9 cellular contexts compared by ENCODE assay signal in genomic region chr11:64996327-64996709, GRCh38. TPM values are rescaled to one million over a fixed set of nuclear protein-coding genes. Genes with fewer than 3 reads are reported as not detected.
A peak's percentile ranks its signal among the peaks of the same experiment; 100 is the strongest.
DNase-seq lines count a peak whose midpoint lies in the region; ATAC-seq and TF ChIP-seq lines count a peak whose summit lies in the region.
"Had no signal": no experiment of that assay in that cellular context is flagged by ENCODE, and none has a peak within 500 bp of the region (broad histone marks: within the 10 kb centered on the region; RNA-seq: fewer than 3 reads in every experiment).

No MANE protein-coding gene starts in this region.

- H3K79me1 ChIP-seq in mesenchymal stem cell (replicated peaks; ENCODE audit: low read length, poor library complexity, severe bottlenecking): no peaks in the 10 kb centered on the region

- no peak overlapping the region for H3K27ac ChIP-seq in mesenchymal stem cell (ENCODE audit: low read length, poor library complexity, severe bottlenecking)

- H3K18ac ChIP-seq in mesenchymal stem cell (ENCODE audit: low read depth in 1 of 2, low read length in 2 of 2): peak overlapping the region; percentile 75 to 83

- H2AFZ ChIP-seq in mesenchymal stem cell (ENCODE audit: low read depth, low read length): peak overlapping the region; percentile 60

- H3K9ac ChIP-seq in mesenchymal stem cell (ENCODE audit: low read length): no peak overlapping the region

- H3K9me3 ChIP-seq in mesenchymal stem cell (ENCODE audit: control insufficient read depth, low read length): no peaks in the 10 kb centered on the region

- peak overlapping the region; percentile 56 for H3K4me3 Mint-ChIP-seq in WTC11

- H3K9me3 Mint-ChIP-seq in WTC11: no peaks in the 10 kb centered on the region
- H3K9me3 Mint-ChIP-seq: naive thymus-derived CD4-positive, alpha-beta T cell had no signal

- no peak overlapping the region for H2AK5ac ChIP-seq in mesenchymal stem cell (ENCODE audit: low read length, severe bottlenecking)

- H4K8ac ChIP-seq in mesenchymal stem cell (ENCODE audit: low read length): peak overlapping the region; percentile 81

- peak overlapping the region; percentile 35 to 85 for H3K4ac ChIP-seq in mesenchymal stem cell (ENCODE audit: low read depth in 1 of 2, low read length in 2 of 2)

- POLR2A ChIA-PET in AG04449 (lab: Yijun Ruan, JAX): interaction anchor here (0.6 kb wide), 1 partner anchor 13 kb away, joined by 3 read pairs; no protein-coding TSS in a partner anchor
- POLR2A ChIA-PET in WTC11 (lab: Charles Lee): interaction anchor here (0.5 to 1.6 kb wide), 6 partner anchors 27 to 319 kb away, joined by 3 to 4 read pairs (median 3); partner anchors contain the start of genes CDC42EP2 and SF1

- TF ChIP-seq CTCF in AG04449 (IDR thresholded peaks at IDR 0.05; ENCODE audit: insufficient read depth, low read length, missing control alignments) (no peak), WTC11 (IDR thresholded peaks at IDR 0.05) (no peak)

- peaks cover 18% of the 10 kb centered on the region for H3K4me1 Mint-ChIP-seq in WTC11

- peak overlapping the region; percentile 37 for H2BK15ac ChIP-seq in mesenchymal stem cell (ENCODE audit: low read depth, poor library complexity, severe bottlenecking)

- H3K4me1 ChIP-seq in mesenchymal stem cell (ENCODE audit: control insufficient read depth, insufficient read depth, low read depth, low read length): peaks cover 14% of the 10 kb centered on the region

- peak overlapping the region; percentile 57 for H2BK120ac ChIP-seq in mesenchymal stem cell (ENCODE audit: low read depth, low read length)

- 76% methylated on average over 11 of the region's 11 CpGs for WGBS in mesenchymal stem cell

- DNase-seq in AG04449 (ENCODE audit: low read depth, low spot score) (no peak), WTC11 (ENCODE audit: low spot score) (no peak), mesenchymal stem cell (no peak), NCI-H69 (lab: John Stamatoyannopoulos, UW) (no peak)
- no peak for DNase-seq in activated naive CD4-positive, alpha-beta T cell treated with anti-CD3 and anti-CD28 coated beads, Interleukin-2, amount 50 U/mL, for 16 hours
- DNase-seq: naive thymus-derived CD4-positive, alpha-beta T cell had no signal

- CTCF ChIA-PET in AG04449 (lab: Yijun Ruan, JAX): interaction anchor here (0.7 to 14.5 kb wide), 13 partner anchors 9 to 197 kb away, joined by 3 to 179 read pairs (median 4); partner anchors contain the start of genes ARL2, FAU, GPHA2 and MRPL49
- CTCF ChIA-PET in WTC11 (lab: Charles Lee): interaction anchor here (0.6 to 4.5 kb wide), 35 partner anchors 9 to 547 kb away, joined by 3 to 39 read pairs (median 5); partner anchors contain the start of genes ARL2, ATG2A, CDC42BPG and GPHA2

- H3K4me3 ChIP-seq in AG04449 (ENCODE audit: low read depth, low read length): peak overlapping the region; percentile 40; the same call in 1 of the 2 replicates
- no peak overlapping the region for H3K4me3 ChIP-seq in mesenchymal stem cell (ENCODE audit: insufficient read depth in 1 of 2, low read depth in 1 of 2, low read length in 2 of 2)

- H3K27me3 ChIP-seq in mesenchymal stem cell (ENCODE audit: control insufficient read depth in 1 of 2, insufficient read depth in 1 of 2, low read length in 2 of 2): peaks cover 5 to 7% of the 10 kb centered on the region in 2 experiments

- H3K4me2 ChIP-seq in mesenchymal stem cell (ENCODE audit: low read length, poor library complexity, severe bottlenecking): no peak overlapping the region

- H3K23ac ChIP-seq in mesenchymal stem cell (ENCODE audit: low read length in 2 of 2): no peak overlapping the region

- H4K91ac ChIP-seq in mesenchymal stem cell (ENCODE audit: low read length): peak overlapping the region; percentile 54

- H3K27me3 Mint-ChIP-seq in WTC11 (ENCODE audit: low read depth): no peaks in the 10 kb centered on the region

- no peaks in the 10 kb centered on the region for H3K36me3 ChIP-seq in mesenchymal stem cell (ENCODE audit: control insufficient read depth in 1 of 2, insufficient read depth in 2 of 2, low read depth in 1 of 2, low read length in 2 of 2)

- peak overlapping the region; percentile 32; the same call in 1 of the 2 replicates for H3K27ac Mint-ChIP-seq in WTC11
- H3K27ac Mint-ChIP-seq: naive thymus-derived CD4-positive, alpha-beta T cell had no signal

- ATAC-seq in WTC11 (no peak), GM19463 (IDR thresholded peaks at IDR 0.05; ENCODE audit: unreplicated experiment) (no peak)

- no peaks in the 10 kb centered on the region for H3K36me3 Mint-ChIP-seq in WTC11
- H3K36me3 Mint-ChIP-seq: naive thymus-derived CD4-positive, alpha-beta T cell had no signal

- H3K14ac ChIP-seq in mesenchymal stem cell (ENCODE audit: low read length in 2 of 2): no peak overlapping the region

- peak overlapping the region; percentile 29 to 53 for H2BK12ac ChIP-seq in mesenchymal stem cell (ENCODE audit: low read length in 2 of 2)

- H2BK5ac ChIP-seq in mesenchymal stem cell (ENCODE audit: low read depth, low read length, poor library complexity, severe bottlenecking): no peak overlapping the region

TF ChIP-seq in WTC11, 78 proteins besides CTCF, POLR2A, EP300 and RAD21:
- no peak for TF ChIP-seq ETV6 (CRISPR knock-in tag; IDR thresholded peaks at IDR 0.05)
- TF ChIP-seq, protein P1, sequence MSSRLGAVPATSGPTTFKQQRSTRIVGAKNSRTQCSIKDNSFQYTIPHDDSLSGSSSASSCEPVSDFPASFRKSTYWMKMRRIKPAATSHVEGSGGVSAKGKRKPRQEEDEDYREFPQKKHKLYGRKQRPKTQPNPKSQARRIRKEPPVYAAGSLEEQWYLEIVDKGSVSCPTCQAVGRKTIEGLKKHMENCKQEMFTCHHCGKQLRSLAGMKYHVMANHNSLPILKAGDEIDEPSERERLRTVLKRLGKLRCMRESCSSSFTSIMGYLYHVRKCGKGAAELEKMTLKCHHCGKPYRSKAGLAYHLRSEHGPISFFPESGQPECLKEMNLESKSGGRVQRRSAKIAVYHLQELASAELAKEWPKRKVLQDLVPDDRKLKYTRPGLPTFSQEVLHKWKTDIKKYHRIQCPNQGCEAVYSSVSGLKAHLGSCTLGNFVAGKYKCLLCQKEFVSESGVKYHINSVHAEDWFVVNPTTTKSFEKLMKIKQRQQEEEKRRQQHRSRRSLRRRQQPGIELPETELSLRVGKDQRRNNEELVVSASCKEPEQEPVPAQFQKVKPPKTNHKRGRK (CRISPR knock-in tag; IDR thresholded peaks at IDR 0.05; ENCODE audit: borderline replicate concordance): no peak

RNA-seq across cellular contexts. Expression of gene BATF2, which starts 0.5 kb away (rescaled TPM):
- 1.3 to 3.2 TPM (median 2.2 TPM) in 3 replicates for total RNA-seq in WTC11 (2021)
- 2.2 TPM for polyA plus RNA-seq in mesenchymal stem cell (2013, experiment 1 of 2)
- polyA plus RNA-seq in mesenchymal stem cell (2013, experiment 2 of 2): 2.3 TPM
- polyA plus RNA-seq: naive thymus-derived CD4-positive, alpha-beta T cell had no signal

RNA-seq across cellular contexts. Expression of gene ARL2, which starts 17.6 kb away (rescaled TPM):
- total RNA-seq in WTC11 (2021): 171 to 248 TPM (median 235 TPM) in 3 replicates
- 86.1 TPM for polyA plus RNA-seq in mesenchymal stem cell (2013, experiment 1 of 2)
- polyA plus RNA-seq in mesenchymal stem cell (2013, experiment 2 of 2): 84.5 TPM

RNA-seq across cellular contexts. Expression of gene MAJIN, which starts 24.4 kb away (rescaled TPM):
- not detected in 3 replicates for total RNA-seq in WTC11 (2021)
- not detected for polyA plus RNA-seq in mesenchymal stem cell (2013, experiment 1 of 2)
- not detected for polyA plus RNA-seq in mesenchymal stem cell (2013, experiment 2 of 2)
- total RNA-seq: bronchial epithelial cell, LHCN-M2 had no signal

RNA-seq across cellular contexts. Expression of gene SNX15, which starts 30.9 kb away (rescaled TPM):
- total RNA-seq in WTC11 (2021): 16.7 to 19.6 TPM (median 17.6 TPM) in 3 replicates
- polyA plus RNA-seq in mesenchymal stem cell (2013, experiment 1 of 2): 18.5 TPM
- 17.5 TPM for polyA plus RNA-seq in mesenchymal stem cell (2013, experiment 2 of 2)

RNA-seq across cellular contexts. Expression of gene SAC3D1, which starts 44.7 kb away (rescaled TPM):
- total RNA-seq in WTC11 (2021): 22.2 to 26.2 TPM (median 22.8 TPM) in 3 replicates
- polyA plus RNA-seq in mesenchymal stem cell (2013, experiment 1 of 2): 8.2 TPM
- 8.5 TPM for polyA plus RNA-seq in mesenchymal stem cell (2013, experiment 2 of 2)
